9 cellular contexts compared by ENCODE assay signal in the genomic region with DNA sequence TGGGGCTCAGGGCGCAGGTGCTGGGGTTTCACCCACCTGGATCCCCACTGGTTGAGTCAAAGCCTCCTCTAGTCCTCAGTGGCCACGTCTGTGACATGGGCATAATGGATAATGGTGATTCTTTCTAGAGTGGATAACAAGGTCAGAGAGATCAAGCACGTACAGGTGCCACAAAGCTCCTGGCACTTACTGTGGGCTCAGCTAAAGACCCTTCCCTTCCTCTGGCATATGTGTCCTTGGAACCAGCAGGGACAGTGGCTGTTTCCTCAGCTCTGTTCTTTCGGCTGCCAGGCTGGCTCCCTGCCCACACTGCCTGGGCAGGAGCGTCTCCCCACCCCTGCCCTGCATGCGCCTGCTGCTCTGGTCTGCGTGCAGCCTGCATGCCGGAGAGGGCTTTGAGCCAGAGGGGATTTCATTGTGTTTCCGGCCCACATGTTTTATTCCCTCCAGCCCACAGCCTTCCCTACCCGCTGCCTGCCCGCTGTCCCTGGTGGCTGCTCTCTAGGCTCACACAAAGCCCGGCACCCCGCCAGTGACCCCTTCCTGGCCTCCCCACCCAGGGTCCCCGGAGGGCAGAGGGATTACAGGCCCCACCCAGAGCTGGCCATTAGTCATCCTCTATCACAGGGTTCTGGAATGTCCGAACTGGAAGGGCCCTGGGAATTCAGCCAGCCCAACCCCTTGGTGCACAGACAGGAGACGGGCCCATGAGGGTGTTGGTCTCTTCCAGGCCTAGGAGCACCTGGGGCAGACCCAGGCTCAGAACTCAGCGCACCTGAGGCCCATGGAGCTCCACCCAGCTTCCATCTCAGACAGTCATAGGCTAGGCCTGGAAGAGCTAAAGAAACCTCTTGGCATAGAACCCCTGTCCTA. TPM values are rescaled to one million over a fixed set of nuclear protein-coding genes. Genes with fewer than 3 reads are reported as not detected.
DNase-seq lines count a peak whose midpoint lies in the region; ATAC-seq lines count a peak whose summit lies in the region.
"Had no signal": no experiment of that assay in that cellular context is flagged by ENCODE, and none has a peak within 500 bp of the region (broad histone marks: within the 10 kb centered on the region; RNA-seq: fewer than 3 reads in every experiment).

No MANE protein-coding gene starts in this region.

- ATAC-seq in HG02623 (IDR thresholded peaks at IDR 0.05; ENCODE audit: unreplicated experiment) (no peak), GM18870 (IDR thresholded peaks at IDR 0.05; ENCODE audit: unreplicated experiment) (no peak), HG02588 (IDR thresholded peaks at IDR 0.05; ENCODE audit: unreplicated experiment) (no peak)

- DNase-seq in NCI-H2107 treated with DMSO at 0.1 percent for 48 hours (lab: John Stamatoyannopoulos, UW; ENCODE audit: unreplicated experiment) (peak; percentile 1), NCI-H2107 (lab: John Stamatoyannopoulos, UW) (no peak), dermis microvascular lymphatic vessel endothelial cell (ENCODE audit: low read depth in 2 of 2) (peak; percentile 92 to 93), mesenteric fat pad (ENCODE audit: low spot score) (peak; percentile 96), SIG-M5 (lab: John Stamatoyannopoulos, UW) (no peak)
- DNase-seq: activated B cell treated with CpG ODN at 0.5 μM for 24 hours had no signal

RNA-seq across cellular contexts. Expression of a gene that starts 55.3 kb away (rescaled TPM):
- 16.9 and 24.6 TPM in 2 replicates for total RNA-seq in dermis microvascular lymphatic vessel endothelial cell
- 4.3 TPM for total RNA-seq in mesenteric fat pad

RNA-seq across cellular contexts. Expression of a gene that starts 55.6 kb away (rescaled TPM):
- total RNA-seq in dermis microvascular lymphatic vessel endothelial cell (95.9 and 142 TPM in 2 replicates), mesenteric fat pad (91.7 TPM)

Comparison
In these comparisons a context has a peak if more than half of its experiments do, and no peak if none do; other contexts are left out.
1. DNase-seq: peak in NCI-H2107 treated with DMSO at 0.1 percent for 48 hours (single experiment), dermis microvascular lymphatic vessel endothelial cell (2 of 2) and mesenteric fat pad (single experiment); none in NCI-H2107 (single experiment) and SIG-M5 (single experiment).